Comparison of ENCODE assay signal across 9 cellular contexts in the genomic region with DNA sequence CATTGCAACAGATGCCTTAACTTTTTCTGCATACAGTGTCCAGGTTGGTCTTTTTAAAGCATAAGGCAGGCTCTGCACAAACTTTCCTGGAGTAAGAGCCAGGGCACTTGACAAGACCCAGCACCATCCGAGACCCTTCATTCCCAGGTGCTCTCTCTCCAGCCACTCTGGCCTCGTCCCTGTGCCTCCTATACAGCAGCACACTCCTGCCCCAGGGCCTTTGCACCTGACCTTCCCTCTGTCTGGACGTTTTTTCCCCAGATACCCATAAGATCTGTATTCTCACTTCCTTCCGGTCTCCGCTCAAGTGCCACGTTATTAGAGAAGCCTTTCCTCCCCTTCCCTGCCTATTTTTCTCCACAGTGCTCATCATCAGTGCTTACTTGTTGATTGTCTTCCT.
"Had no signal": no experiment of that assay in that cellular context is flagged by ENCODE, and none has a peak within 500 bp of the region (broad histone marks: within the 10 kb centered on the region; RNA-seq: fewer than 3 reads in every experiment).

No MANE protein-coding gene starts in this region.

- H3K9me3 Mint-ChIP-seq: GM23338, H9, HFFc6, IgD-negative memory B cell had no signal

- H3K4me2 ChIP-seq: GM23338 had no signal

- H2AFZ ChIP-seq: GM23338 had no signal

- H3K27ac Mint-ChIP-seq: GM23338, H9, HFFc6, IgD-negative memory B cell had no signal

- H3K4me3 ChIP-seq: GM23338 had no signal

- H3K4me3 Mint-ChIP-seq: GM23338, H9, HFFc6, IgD-negative memory B cell had no signal

- DNase-seq: H9, HCEC 1CT, HFFc6, KG1 had no signal

- FAIRE-seq: H1, H54, HTR-8/SVneo had no signal

- H3K27me3 Mint-ChIP-seq: IgD-negative memory B cell had no signal

- H3K4me1 Mint-ChIP-seq: GM23338 had no signal
